Comparison of ENCODE assay signal across 20 cellular contexts in genomic region chr22:39595622-39596182, GRCh38. TPM values are rescaled to one million over a fixed set of nuclear protein-coding genes. Genes with fewer than 3 reads are reported as not detected.
"Had no signal": no experiment of that assay in that cellular context is flagged by ENCODE, and none has a peak within 500 bp of the region (broad histone marks: within the 10 kb centered on the region; RNA-seq: fewer than 3 reads in every experiment).

No MANE protein-coding gene starts in this region.

- H3K36me3 ChIP-seq: brain microvascular endothelial cell had no signal

- H3K9me3 Mint-ChIP-seq: activated B cell treated with CpG ODN at 0.5 μM for 24 hours; activated CD4-positive, alpha-beta memory T cell treated with anti-CD3 and anti-CD28 coated beads, Interleukin-2, amount 10 ng/mL, durations not matched to agents 7 days and 5 days; activated CD4-positive, alpha-beta T cell treated with anti-CD3 and anti-CD28 coated beads, Interleukin-2, amount 10 ng/mL, durations not matched to agents 7 days and 5 days; activated naive CD4-positive, alpha-beta T cell treated with anti-CD3 and anti-CD28 coated beads, Interleukin-2, amount 50 U/mL, for 72 hours; activated T-cell treated with anti-CD3 and anti-CD28 coated beads, Interleukin-2, amount 50 U/mL, for 72 hours had no signal

- DNase-seq: activated B cell treated with CpG ODN at 0.5 μM for 24 hours; activated CD4-positive, alpha-beta memory T cell treated with anti-CD3 and anti-CD28 coated beads, Interleukin-2, amount 10 ng/mL, durations not matched to agents 7 days and 5 days; activated CD4-positive, alpha-beta T cell treated with anti-CD3 and anti-CD28 coated beads for 1 hour; activated CD4-positive, alpha-beta T cell treated with anti-CD3 and anti-CD28 coated beads, Interleukin-2, amount 10 ng/mL, durations not matched to agents 7 days and 5 days; activated T-cell treated with anti-CD3 and anti-CD28 coated beads, Interleukin-2, amount 50 U/mL, for 72 hours; brain microvascular endothelial cell; cerebellar nuclear complex; Karpas-422; MM.1S; NCI-H146; NCI-H187 treated with DMSO at 0.1 percent for 48 hours; NCI-H2081 treated with DMSO at 0.1 percent for 48 hours; NCI-H446 treated with DMSO at 0.1 percent for 48 hours; NCI-H526; NCI-H82; SIG-M5; T-helper 17 cell; T-helper 9 cell had no signal

- H3K27ac ChIP-seq: brain microvascular endothelial cell had no signal

- H3K36me3 Mint-ChIP-seq: activated naive CD4-positive, alpha-beta T cell treated with anti-CD3 and anti-CD28 coated beads, Interleukin-2, amount 50 U/mL, for 72 hours had no signal

- H3K4me3 Mint-ChIP-seq: activated B cell treated with CpG ODN at 0.5 μM for 24 hours; activated CD4-positive, alpha-beta memory T cell treated with anti-CD3 and anti-CD28 coated beads, Interleukin-2, amount 10 ng/mL, durations not matched to agents 7 days and 5 days; activated CD4-positive, alpha-beta T cell treated with anti-CD3 and anti-CD28 coated beads, Interleukin-2, amount 10 ng/mL, durations not matched to agents 7 days and 5 days; activated T-cell treated with anti-CD3 and anti-CD28 coated beads, Interleukin-2, amount 50 U/mL, for 72 hours; T-helper 17 cell had no signal

- ATAC-seq: activated naive CD4-positive, alpha-beta T cell treated with anti-CD3 and anti-CD28 coated beads, Interleukin-2, amount 50 U/mL, for 72 hours; activated T-cell treated with anti-CD3 and anti-CD28 coated beads, Interleukin-2, amount 50 U/mL, for 72 hours; T-helper 17 cell had no signal

- H3K27ac Mint-ChIP-seq: activated B cell treated with CpG ODN at 0.5 μM for 24 hours; activated CD4-positive, alpha-beta memory T cell treated with anti-CD3 and anti-CD28 coated beads, Interleukin-2, amount 10 ng/mL, durations not matched to agents 7 days and 5 days; activated CD4-positive, alpha-beta T cell treated with anti-CD3 and anti-CD28 coated beads, Interleukin-2, amount 10 ng/mL, durations not matched to agents 7 days and 5 days; activated naive CD4-positive, alpha-beta T cell treated with anti-CD3 and anti-CD28 coated beads, Interleukin-2, amount 50 U/mL, for 72 hours; activated T-cell treated with anti-CD3 and anti-CD28 coated beads, Interleukin-2, amount 50 U/mL, for 72 hours; T-helper 17 cell had no signal

RNA-seq across cellular contexts. Expression of gene CACNA1I, which starts 25.1 kb away (rescaled TPM):
- total RNA-seq: activated B cell treated with CpG ODN at 0.5 μM for 24 hours, RPMI7951 had no signal
